ENCODE assay signal across 2 cellular contexts in the genomic region with DNA sequence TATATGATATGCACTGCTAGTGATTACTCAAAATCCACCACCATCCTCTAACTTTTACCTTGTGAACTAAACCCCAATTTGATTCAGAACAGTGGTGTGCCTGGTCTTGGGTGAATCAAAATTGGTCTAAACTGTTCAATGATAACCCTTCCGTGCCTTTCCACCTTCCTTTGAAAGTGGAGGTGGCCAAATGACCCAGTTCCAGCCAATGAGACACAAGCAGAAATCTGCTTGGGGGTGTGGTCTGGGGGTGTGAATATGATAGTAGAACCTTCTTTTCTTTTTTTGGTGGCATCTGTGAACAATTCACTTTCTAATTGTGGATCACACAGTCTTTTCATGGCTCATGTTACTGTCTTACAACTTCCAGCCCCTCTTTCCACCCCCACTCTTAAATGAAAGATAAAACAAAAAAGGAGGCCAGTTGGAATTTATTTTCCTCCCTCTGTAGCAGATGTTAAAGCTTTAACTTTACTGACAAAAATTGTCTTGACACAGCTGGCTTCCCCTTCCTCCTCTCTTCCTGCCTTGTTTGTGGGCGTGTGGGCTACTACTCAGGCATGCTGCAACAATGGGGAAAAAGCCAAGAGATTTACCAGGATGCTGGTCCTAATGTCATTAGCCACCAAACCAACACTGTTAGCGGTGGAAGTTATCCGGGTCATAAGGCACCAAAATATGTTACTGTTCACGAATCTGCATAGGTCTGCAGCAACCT.
TF ChIP-seq lines count a peak whose summit lies in the region.

No MANE protein-coding gene starts in this region.

TF ChIP-seq in SK-N-SH treated with all-trans-retinoic acid at 6 μM for 48 hours, 23 proteins besides CTCF, POLR2A, EP300 and RAD21 (continued from another document):
- TF ChIP-seq, protein P1, sequence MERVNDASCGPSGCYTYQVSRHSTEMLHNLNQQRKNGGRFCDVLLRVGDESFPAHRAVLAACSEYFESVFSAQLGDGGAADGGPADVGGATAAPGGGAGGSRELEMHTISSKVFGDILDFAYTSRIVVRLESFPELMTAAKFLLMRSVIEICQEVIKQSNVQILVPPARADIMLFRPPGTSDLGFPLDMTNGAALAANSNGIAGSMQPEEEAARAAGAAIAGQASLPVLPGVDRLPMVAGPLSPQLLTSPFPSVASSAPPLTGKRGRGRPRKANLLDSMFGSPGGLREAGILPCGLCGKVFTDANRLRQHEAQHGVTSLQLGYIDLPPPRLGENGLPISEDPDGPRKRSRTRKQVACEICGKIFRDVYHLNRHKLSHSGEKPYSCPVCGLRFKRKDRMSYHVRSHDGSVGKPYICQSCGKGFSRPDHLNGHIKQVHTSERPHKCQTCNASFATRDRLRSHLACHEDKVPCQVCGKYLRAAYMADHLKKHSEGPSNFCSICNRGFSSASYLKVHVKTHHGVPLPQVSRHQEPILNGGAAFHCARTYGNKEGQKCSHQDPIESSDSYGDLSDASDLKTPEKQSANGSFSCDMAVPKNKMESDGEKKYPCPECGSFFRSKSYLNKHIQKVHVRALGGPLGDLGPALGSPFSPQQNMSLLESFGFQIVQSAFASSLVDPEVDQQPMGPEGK (CRISPR knock-in tag; IDR thresholded peaks at IDR 0.05; ENCODE audit: borderline replicate concordance), result no peak
- TF ChIP-seq ARNTL (CRISPR knock-in tag; IDR thresholded peaks at IDR 0.05; ENCODE audit: borderline replicate concordance, low read depth) (no peak), PPARA (CRISPR knock-in tag; IDR thresholded peaks at IDR 0.05; ENCODE audit: borderline replicate concordance) (no peak), ZFP30 (CRISPR knock-in tag; IDR thresholded peaks at IDR 0.05) (no peak), ZNF8 (CRISPR knock-in tag; IDR thresholded peaks at IDR 0.05) (no peak), GLIS3 (CRISPR knock-in tag; IDR thresholded peaks at IDR 0.05) (no peak), ISL1 (CRISPR knock-in tag; IDR thresholded peaks at IDR 0.05) (no peak), BACH2 (CRISPR knock-in tag; IDR thresholded peaks at IDR 0.05; ENCODE audit: borderline replicate concordance) (no peak), OSR1 (CRISPR knock-in tag; IDR thresholded peaks at IDR 0.05) (no peak), ESRRG (CRISPR knock-in tag; IDR thresholded peaks at IDR 0.05) (no peak), ZFP3 (CRISPR knock-in tag; IDR thresholded peaks at IDR 0.05) (no peak), TCF4 (CRISPR knock-in tag; IDR thresholded peaks at IDR 0.05; ENCODE audit: borderline replicate concordance) (no peak), RARB (CRISPR knock-in tag; IDR thresholded peaks at IDR 0.05) (no peak), TOX (CRISPR knock-in tag; IDR thresholded peaks at IDR 0.05; ENCODE audit: borderline replicate concordance) (no peak), ZC3H10 (CRISPR knock-in tag; IDR thresholded peaks at IDR 0.05) (no peak), ZNF565 (CRISPR knock-in tag; conservative IDR thresholded peaks at IDR 0.05; ENCODE audit: low read depth) (no peak), CSDC2 (CRISPR knock-in tag; IDR thresholded peaks at IDR 0.05) (no peak)
- TF ChIP-seq, protein P2, sequence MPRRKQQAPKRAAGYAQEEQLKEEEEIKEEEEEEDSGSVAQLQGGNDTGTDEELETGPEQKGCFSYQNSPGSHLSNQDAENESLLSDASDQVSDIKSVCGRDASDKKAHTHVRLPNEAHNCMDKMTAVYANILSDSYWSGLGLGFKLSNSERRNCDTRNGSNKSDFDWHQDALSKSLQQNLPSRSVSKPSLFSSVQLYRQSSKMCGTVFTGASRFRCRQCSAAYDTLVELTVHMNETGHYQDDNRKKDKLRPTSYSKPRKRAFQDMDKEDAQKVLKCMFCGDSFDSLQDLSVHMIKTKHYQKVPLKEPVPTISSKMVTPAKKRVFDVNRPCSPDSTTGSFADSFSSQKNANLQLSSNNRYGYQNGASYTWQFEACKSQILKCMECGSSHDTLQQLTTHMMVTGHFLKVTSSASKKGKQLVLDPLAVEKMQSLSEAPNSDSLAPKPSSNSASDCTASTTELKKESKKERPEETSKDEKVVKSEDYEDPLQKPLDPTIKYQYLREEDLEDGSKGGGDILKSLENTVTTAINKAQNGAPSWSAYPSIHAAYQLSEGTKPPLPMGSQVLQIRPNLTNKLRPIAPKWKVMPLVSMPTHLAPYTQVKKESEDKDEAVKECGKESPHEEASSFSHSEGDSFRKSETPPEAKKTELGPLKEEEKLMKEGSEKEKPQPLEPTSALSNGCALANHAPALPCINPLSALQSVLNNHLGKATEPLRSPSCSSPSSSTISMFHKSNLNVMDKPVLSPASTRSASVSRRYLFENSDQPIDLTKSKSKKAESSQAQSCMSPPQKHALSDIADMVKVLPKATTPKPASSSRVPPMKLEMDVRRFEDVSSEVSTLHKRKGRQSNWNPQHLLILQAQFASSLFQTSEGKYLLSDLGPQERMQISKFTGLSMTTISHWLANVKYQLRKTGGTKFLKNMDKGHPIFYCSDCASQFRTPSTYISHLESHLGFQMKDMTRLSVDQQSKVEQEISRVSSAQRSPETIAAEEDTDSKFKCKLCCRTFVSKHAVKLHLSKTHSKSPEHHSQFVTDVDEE (CRISPR knock-in tag; IDR thresholded peaks at IDR 0.05), result no peak

TF ChIP-seq in SK-N-SH, 30 proteins besides CTCF, POLR2A, EP300 and RAD21 (continued from another document):
- TF ChIP-seq, protein P3, sequence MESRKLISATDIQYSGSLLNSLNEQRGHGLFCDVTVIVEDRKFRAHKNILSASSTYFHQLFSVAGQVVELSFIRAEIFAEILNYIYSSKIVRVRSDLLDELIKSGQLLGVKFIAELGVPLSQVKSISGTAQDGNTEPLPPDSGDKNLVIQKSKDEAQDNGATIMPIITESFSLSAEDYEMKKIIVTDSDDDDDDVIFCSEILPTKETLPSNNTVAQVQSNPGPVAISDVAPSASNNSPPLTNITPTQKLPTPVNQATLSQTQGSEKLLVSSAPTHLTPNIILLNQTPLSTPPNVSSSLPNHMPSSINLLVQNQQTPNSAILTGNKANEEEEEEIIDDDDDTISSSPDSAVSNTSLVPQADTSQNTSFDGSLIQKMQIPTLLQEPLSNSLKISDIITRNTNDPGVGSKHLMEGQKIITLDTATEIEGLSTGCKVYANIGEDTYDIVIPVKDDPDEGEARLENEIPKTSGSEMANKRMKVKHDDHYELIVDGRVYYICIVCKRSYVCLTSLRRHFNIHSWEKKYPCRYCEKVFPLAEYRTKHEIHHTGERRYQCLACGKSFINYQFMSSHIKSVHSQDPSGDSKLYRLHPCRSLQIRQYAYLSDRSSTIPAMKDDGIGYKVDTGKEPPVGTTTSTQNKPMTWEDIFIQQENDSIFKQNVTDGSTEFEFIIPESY (IDR thresholded peaks at IDR 0.05; ENCODE audit: borderline replicate concordance, low read depth), result no peak
- TF ChIP-seq EZH2phosphoT487 (IDR thresholded peaks at IDR 0.05; ENCODE audit: borderline replicate concordance, low read depth) (no peak), TEAD4 (IDR thresholded peaks at IDR 0.05; ENCODE audit: borderline replicate concordance, insufficient read depth) (no peak), FOXJ3 (CRISPR knock-in tag; IDR thresholded peaks at IDR 0.05) (no peak), SMC3 (IDR thresholded peaks at IDR 0.05; ENCODE audit: low read depth, low read length) (no peak), FOXM1 (IDR thresholded peaks at IDR 0.05; ENCODE audit: low read depth) (no peak), TAF1 (IDR thresholded peaks at IDR 0.05; ENCODE audit: borderline replicate concordance, low read depth, low read length) (no peak), RCOR1 (IDR thresholded peaks at IDR 0.05; ENCODE audit: low read length) (no peak), SIN3A (IDR thresholded peaks at IDR 0.05; ENCODE audit: borderline replicate concordance, low read depth, low read length) (no peak), POLR2AphosphoS5 (IDR thresholded peaks at IDR 0.05; ENCODE audit: low read depth, low read length) (no peak), GABPA (IDR thresholded peaks at IDR 0.05; ENCODE audit: low read depth) (no peak), GATA2 (CRISPR knock-in tag; IDR thresholded peaks at IDR 0.05) (no peak), JUND (IDR thresholded peaks at IDR 0.05) (no peak), YY1 (IDR thresholded peaks at IDR 0.05; ENCODE audit: low read depth) (no peak)
- TF ChIP-seq, protein P4, sequence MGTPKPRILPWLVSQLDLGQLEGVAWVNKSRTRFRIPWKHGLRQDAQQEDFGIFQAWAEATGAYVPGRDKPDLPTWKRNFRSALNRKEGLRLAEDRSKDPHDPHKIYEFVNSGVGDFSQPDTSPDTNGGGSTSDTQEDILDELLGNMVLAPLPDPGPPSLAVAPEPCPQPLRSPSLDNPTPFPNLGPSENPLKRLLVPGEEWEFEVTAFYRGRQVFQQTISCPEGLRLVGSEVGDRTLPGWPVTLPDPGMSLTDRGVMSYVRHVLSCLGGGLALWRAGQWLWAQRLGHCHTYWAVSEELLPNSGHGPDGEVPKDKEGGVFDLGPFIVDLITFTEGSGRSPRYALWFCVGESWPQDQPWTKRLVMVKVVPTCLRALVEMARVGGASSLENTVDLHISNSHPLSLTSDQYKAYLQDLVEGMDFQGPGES (IDR thresholded peaks at IDR 0.05; ENCODE audit: low read depth, low read length), result no peak
- TF ChIP-seq, protein P5, sequence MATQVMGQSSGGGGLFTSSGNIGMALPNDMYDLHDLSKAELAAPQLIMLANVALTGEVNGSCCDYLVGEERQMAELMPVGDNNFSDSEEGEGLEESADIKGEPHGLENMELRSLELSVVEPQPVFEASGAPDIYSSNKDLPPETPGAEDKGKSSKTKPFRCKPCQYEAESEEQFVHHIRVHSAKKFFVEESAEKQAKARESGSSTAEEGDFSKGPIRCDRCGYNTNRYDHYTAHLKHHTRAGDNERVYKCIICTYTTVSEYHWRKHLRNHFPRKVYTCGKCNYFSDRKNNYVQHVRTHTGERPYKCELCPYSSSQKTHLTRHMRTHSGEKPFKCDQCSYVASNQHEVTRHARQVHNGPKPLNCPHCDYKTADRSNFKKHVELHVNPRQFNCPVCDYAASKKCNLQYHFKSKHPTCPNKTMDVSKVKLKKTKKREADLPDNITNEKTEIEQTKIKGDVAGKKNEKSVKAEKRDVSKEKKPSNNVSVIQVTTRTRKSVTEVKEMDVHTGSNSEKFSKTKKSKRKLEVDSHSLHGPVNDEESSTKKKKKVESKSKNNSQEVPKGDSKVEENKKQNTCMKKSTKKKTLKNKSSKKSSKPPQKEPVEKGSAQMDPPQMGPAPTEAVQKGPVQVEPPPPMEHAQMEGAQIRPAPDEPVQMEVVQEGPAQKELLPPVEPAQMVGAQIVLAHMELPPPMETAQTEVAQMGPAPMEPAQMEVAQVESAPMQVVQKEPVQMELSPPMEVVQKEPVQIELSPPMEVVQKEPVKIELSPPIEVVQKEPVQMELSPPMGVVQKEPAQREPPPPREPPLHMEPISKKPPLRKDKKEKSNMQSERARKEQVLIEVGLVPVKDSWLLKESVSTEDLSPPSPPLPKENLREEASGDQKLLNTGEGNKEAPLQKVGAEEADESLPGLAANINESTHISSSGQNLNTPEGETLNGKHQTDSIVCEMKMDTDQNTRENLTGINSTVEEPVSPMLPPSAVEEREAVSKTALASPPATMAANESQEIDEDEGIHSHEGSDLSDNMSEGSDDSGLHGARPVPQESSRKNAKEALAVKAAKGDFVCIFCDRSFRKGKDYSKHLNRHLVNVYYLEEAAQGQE (IDR thresholded peaks at IDR 0.05; ENCODE audit: low read depth, low read length), result no peak
- TF ChIP-seq, protein P6, sequence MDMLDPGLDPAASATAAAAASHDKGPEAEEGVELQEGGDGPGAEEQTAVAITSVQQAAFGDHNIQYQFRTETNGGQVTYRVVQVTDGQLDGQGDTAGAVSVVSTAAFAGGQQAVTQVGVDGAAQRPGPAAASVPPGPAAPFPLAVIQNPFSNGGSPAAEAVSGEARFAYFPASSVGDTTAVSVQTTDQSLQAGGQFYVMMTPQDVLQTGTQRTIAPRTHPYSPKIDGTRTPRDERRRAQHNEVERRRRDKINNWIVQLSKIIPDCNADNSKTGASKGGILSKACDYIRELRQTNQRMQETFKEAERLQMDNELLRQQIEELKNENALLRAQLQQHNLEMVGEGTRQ (IDR thresholded peaks at IDR 0.05; ENCODE audit: borderline replicate concordance, low read depth, low read length), result no peak
- TF ChIP-seq, protein P7, sequence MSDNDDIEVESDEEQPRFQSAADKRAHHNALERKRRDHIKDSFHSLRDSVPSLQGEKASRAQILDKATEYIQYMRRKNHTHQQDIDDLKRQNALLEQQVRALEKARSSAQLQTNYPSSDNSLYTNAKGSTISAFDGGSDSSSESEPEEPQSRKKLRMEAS (IDR thresholded peaks at IDR 0.05; ENCODE audit: low read depth), result no peak
